ENCODE assay signal across 16 cellular contexts in the genomic region with DNA sequence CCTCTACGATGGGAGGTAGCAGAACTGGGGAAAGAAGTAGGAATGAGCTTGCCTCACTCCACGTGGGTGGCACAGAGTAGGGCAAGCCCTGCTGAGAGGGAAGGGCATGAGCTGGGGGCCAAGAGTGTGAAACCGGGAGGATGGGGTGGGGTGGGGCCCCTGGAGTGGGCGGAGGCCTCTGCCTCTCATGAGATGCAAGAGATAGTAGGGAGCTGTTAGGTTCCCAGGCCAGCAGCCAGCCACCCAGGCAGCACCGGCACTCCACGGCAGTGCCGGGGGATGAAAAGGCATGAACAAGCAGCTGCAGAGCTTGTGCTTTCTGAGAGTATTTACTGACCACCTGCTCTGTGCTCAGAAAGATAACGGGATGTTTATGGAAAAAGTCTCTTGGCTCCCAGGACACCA. TPM values are rescaled to one million over a fixed set of nuclear protein-coding genes. Genes with fewer than 3 reads are reported as not detected.
DNase-seq lines count a peak whose midpoint lies in the region; ATAC-seq and TF ChIP-seq lines count a peak whose summit lies in the region.
"Had no signal": no experiment of that assay in that cellular context is flagged by ENCODE, and none has a peak within 500 bp of the region (broad histone marks: within the 10 kb centered on the region; RNA-seq: fewer than 3 reads in every experiment).

No MANE protein-coding gene starts in this region.

- no peaks in the 10 kb centered on the region for H3K36me3 Mint-ChIP-seq in activated naive CD4-positive, alpha-beta T cell treated with anti-CD3 and anti-CD28 coated beads, Interleukin-2, amount 50 U/mL, for 72 hours
- H3K36me3 Mint-ChIP-seq in CD8-positive, alpha-beta T cell, result no peaks in the 10 kb centered on the region
- no peaks in the 10 kb centered on the region for H3K36me3 Mint-ChIP-seq in activated CD4-positive, alpha-beta T cell treated with anti-CD3 and anti-CD28 coated beads, Interleukin-2, amount 10 ng/mL, durations not matched to agents 7 days and 5 days (ENCODE audit: low read depth)

- H3K36me3 ChIP-seq in SJCRH30, result no peaks in the 10 kb centered on the region
- H3K36me3 ChIP-seq in upper lobe of right lung, result no peaks in the 10 kb centered on the region
- H3K36me3 ChIP-seq in CD8-positive, alpha-beta T cell (ENCODE audit: insufficient read depth, low read length), result no peaks in the 10 kb centered on the region

- H3K4me3 ChIP-seq in SJCRH30, result no peak overlapping the region
- no peak overlapping the region for H3K4me3 ChIP-seq in upper lobe of right lung
- no peak overlapping the region for H3K4me3 ChIP-seq in CD8-positive, alpha-beta T cell (ENCODE audit: low read depth, low read length)

- H3K4me1 ChIP-seq in SJCRH30 (peaks cover 3% of the 10 kb centered on the region; the same call in 1 of the 2 replicates), upper lobe of right lung (no peaks in the 10 kb centered on the region)
- no peaks in the 10 kb centered on the region for H3K4me1 ChIP-seq in CD8-positive, alpha-beta T cell (ENCODE audit: insufficient read depth, low read length)

- peak overlapping the region; percentile 3 to 32 for H3K27ac Mint-ChIP-seq in activated naive CD4-positive, alpha-beta T cell treated with anti-CD3 and anti-CD28 coated beads, Interleukin-2, amount 50 U/mL, for 72 hours
- H3K27ac Mint-ChIP-seq in CD8-positive, alpha-beta T cell, result no peak overlapping the region
- H3K27ac Mint-ChIP-seq in activated CD4-positive, alpha-beta T cell treated with anti-CD3 and anti-CD28 coated beads, Interleukin-2, amount 10 ng/mL, durations not matched to agents 7 days and 5 days, result no peak overlapping the region
- H3K27ac Mint-ChIP-seq: CD4-positive, alpha-beta T cell had no signal

- peaks cover 2% of the 10 kb centered on the region for H3K4me1 Mint-ChIP-seq in CD8-positive, alpha-beta T cell (ENCODE audit: low read depth)
- peaks cover 6% of the 10 kb centered on the region for H3K4me1 Mint-ChIP-seq in activated CD4-positive, alpha-beta T cell treated with anti-CD3 and anti-CD28 coated beads, Interleukin-2, amount 10 ng/mL, durations not matched to agents 7 days and 5 days

- H3K27me3 Mint-ChIP-seq in CD8-positive, alpha-beta T cell (ENCODE audit: low read depth), result peaks cover 3% of the 10 kb centered on the region
- peaks cover 5% of the 10 kb centered on the region for H3K27me3 Mint-ChIP-seq in activated CD4-positive, alpha-beta T cell treated with anti-CD3 and anti-CD28 coated beads, Interleukin-2, amount 10 ng/mL, durations not matched to agents 7 days and 5 days

- intact Hi-C loops in upper lobe of right lung (cut with DNase I), result no loop called here
- intact Hi-C loops in CD8-positive, alpha-beta T cell (cut with DNase I, micrococcal nuclease), result no loop called here

- H3K9me3 ChIP-seq in SJCRH30 (replicated peaks), result no peaks in the 10 kb centered on the region
- H3K9me3 ChIP-seq in upper lobe of right lung, result no peaks in the 10 kb centered on the region
- H3K9me3 ChIP-seq in CD8-positive, alpha-beta T cell (ENCODE audit: low read length), result no peaks in the 10 kb centered on the region

- no peak overlapping the region for H3K4me3 Mint-ChIP-seq in CD8-positive, alpha-beta T cell
- no peak overlapping the region for H3K4me3 Mint-ChIP-seq in activated CD4-positive, alpha-beta T cell treated with anti-CD3 and anti-CD28 coated beads, Interleukin-2, amount 10 ng/mL, durations not matched to agents 7 days and 5 days
- H3K4me3 Mint-ChIP-seq: CD4-positive, alpha-beta T cell had no signal

- no peak for ATAC-seq in activated naive CD4-positive, alpha-beta T cell treated with anti-CD3 and anti-CD28 coated beads, Interleukin-2, amount 50 U/mL, for 72 hours
- ATAC-seq in upper lobe of right lung, result peak; percentile 5
- no peak for ATAC-seq in CD8-positive, alpha-beta T cell
- ATAC-seq: Right ventricle myocardium inferior had no signal

- POLR2A ChIA-PET in CD8-positive, alpha-beta T cell (lab: Charles Lee), result no interaction called here
- POLR2A ChIA-PET in activated CD4-positive, alpha-beta T cell treated with anti-CD3 and anti-CD28 coated beads, Interleukin-2, amount 10 ng/mL, durations not matched to agents 7 days and 5 days (lab: Charles Lee), result no interaction called here

- no peak for DNase-seq in activated naive CD4-positive, alpha-beta T cell treated with anti-CD3 and anti-CD28 coated beads, Interleukin-2, amount 50 U/mL, for 72 hours (ENCODE audit: low spot score in 2 of 2)
- no peak for DNase-seq in activated naive CD4-positive, alpha-beta T cell (lab: John Stamatoyannopoulos, UW)
- DNase-seq in SJCRH30, result peak; percentile 60 to 74
- peak; percentile 2 for DNase-seq in iPS-NIHi11 (ENCODE audit: low spot score)
- DNase-seq in upper lobe of right lung, result no peak
- DNase-seq in CD8-positive, alpha-beta T cell, result no peak
- no peak for DNase-seq in activated CD4-positive, alpha-beta T cell treated with anti-CD3 and anti-CD28 coated beads, Interleukin-2, amount 10 ng/mL, durations not matched to agents 7 days and 5 days
- no peak for DNase-seq in NCI-H1092 (lab: John Stamatoyannopoulos, UW)
- DNase-seq: AML-193; CD4-positive, alpha-beta T cell; EL; Kasumi-1; NCI-H1436 treated with DMSO at 0.1 percent for 48 hours; NCI-H2081; NCI-H2227 treated with DMSO at 0.1 percent for 48 hours had no signal

- H3K27ac ChIP-seq in SJCRH30 (no peak overlapping the region), upper lobe of right lung (no peak overlapping the region)
- H3K27ac ChIP-seq in CD8-positive, alpha-beta T cell (ENCODE audit: low read depth, low read length), result no peak overlapping the region

- H3K9me3 Mint-ChIP-seq in activated naive CD4-positive, alpha-beta T cell treated with anti-CD3 and anti-CD28 coated beads, Interleukin-2, amount 50 U/mL, for 72 hours, result no peaks in the 10 kb centered on the region
- H3K9me3 Mint-ChIP-seq in CD8-positive, alpha-beta T cell, result no peaks in the 10 kb centered on the region
- H3K9me3 Mint-ChIP-seq in activated CD4-positive, alpha-beta T cell treated with anti-CD3 and anti-CD28 coated beads, Interleukin-2, amount 10 ng/mL, durations not matched to agents 7 days and 5 days, result no peaks in the 10 kb centered on the region
- H3K9me3 Mint-ChIP-seq: CD4-positive, alpha-beta T cell had no signal

- no peak for TF ChIP-seq CTCF in upper lobe of right lung (IDR thresholded peaks at IDR 0.05)
- TF ChIP-seq CTCF in CD8-positive, alpha-beta T cell (IDR thresholded peaks at IDR 0.05), result no peak

- CTCF ChIA-PET in CD8-positive, alpha-beta T cell (lab: Charles Lee), result interaction anchor here (0.7 kb wide), 1 partner anchor 14 kb away, joined by 3 read pairs; no protein-coding TSS in a partner anchor
- CTCF ChIA-PET in activated CD4-positive, alpha-beta T cell treated with anti-CD3 and anti-CD28 coated beads, Interleukin-2, amount 10 ng/mL, durations not matched to agents 7 days and 5 days (lab: Charles Lee), result interaction anchor here (2.1 kb wide), 1 partner anchor 17 kb away, joined by 4 read pairs; no protein-coding TSS in a partner anchor

- H3K27me3 ChIP-seq in SJCRH30, result no peaks in the 10 kb centered on the region; the same call in 1 of the 2 replicates
- no peaks in the 10 kb centered on the region for H3K27me3 ChIP-seq in upper lobe of right lung
- H3K27me3 ChIP-seq in CD8-positive, alpha-beta T cell (ENCODE audit: insufficient read depth, low read length), result no peaks in the 10 kb centered on the region

RNA-seq across cellular contexts. Expression of gene PLA2G4E, which starts 24.4 kb away (rescaled TPM):
- not detected for total RNA-seq in activated naive CD4-positive, alpha-beta T cell treated with anti-CD3 and anti-CD28 coated beads, Interleukin-2, amount 50 U/mL, for 72 hours
- total RNA-seq in SJCRH30 (2014; rRNA removed; shearing (Covaris generic)), result not detected in 2 replicates
- 1.5 TPM for total RNA-seq in upper lobe of right lung
- not detected for total RNA-seq in CD8-positive, alpha-beta T cell
- total RNA-seq in activated CD4-positive, alpha-beta T cell treated with anti-CD3 and anti-CD28 coated beads, Interleukin-2, amount 10 ng/mL, durations not matched to agents 7 days and 5 days, result not detected
- total RNA-seq: CD4-positive, alpha-beta T cell had no signal

RNA-seq across cellular contexts. Expression of gene PLA2G4D, which starts 49.1 kb away (rescaled TPM):
- total RNA-seq in activated naive CD4-positive, alpha-beta T cell treated with anti-CD3 and anti-CD28 coated beads, Interleukin-2, amount 50 U/mL, for 72 hours, result not detected
- not detected in 2 replicates for total RNA-seq in SJCRH30 (2014; rRNA removed; shearing (Covaris generic))
- total RNA-seq in upper lobe of right lung, result not detected
- total RNA-seq in CD8-positive, alpha-beta T cell, result not detected
- not detected for total RNA-seq in activated CD4-positive, alpha-beta T cell treated with anti-CD3 and anti-CD28 coated beads, Interleukin-2, amount 10 ng/mL, durations not matched to agents 7 days and 5 days
- total RNA-seq: CD4-positive, alpha-beta T cell; Right ventricle myocardium inferior had no signal

Comparison
In these comparisons a context has a peak if more than half of its experiments do, and no peak if none do; other contexts are left out.
1. DNase-seq: peak in SJCRH30 (2 of 2) and iPS-NIHi11 (single experiment); none in activated naive CD4-positive, alpha-beta T cell treated with anti-CD3 and anti-CD28 coated beads, Interleukin-2, amount 50 U/mL, for 72 hours (0 of 2), activated naive CD4-positive, alpha-beta T cell (0 of 4), upper lobe of right lung (single experiment), CD8-positive, alpha-beta T cell (0 of 7), activated CD4-positive, alpha-beta T cell treated with anti-CD3 and anti-CD28 coated beads, Interleukin-2, amount 10 ng/mL, durations not matched to agents 7 days and 5 days (single experiment) and NCI-H1092 (single experiment).
2. H3K27ac Mint-ChIP-seq: peak in activated naive CD4-positive, alpha-beta T cell treated with anti-CD3 and anti-CD28 coated beads, Interleukin-2, amount 50 U/mL, for 72 hours (2 of 2); none in CD8-positive, alpha-beta T cell (single experiment) and activated CD4-positive, alpha-beta T cell treated with anti-CD3 and anti-CD28 coated beads, Interleukin-2, amount 10 ng/mL, durations not matched to agents 7 days and 5 days (single experiment).